2 cellular contexts compared by ENCODE assay signal in the genomic region with DNA sequence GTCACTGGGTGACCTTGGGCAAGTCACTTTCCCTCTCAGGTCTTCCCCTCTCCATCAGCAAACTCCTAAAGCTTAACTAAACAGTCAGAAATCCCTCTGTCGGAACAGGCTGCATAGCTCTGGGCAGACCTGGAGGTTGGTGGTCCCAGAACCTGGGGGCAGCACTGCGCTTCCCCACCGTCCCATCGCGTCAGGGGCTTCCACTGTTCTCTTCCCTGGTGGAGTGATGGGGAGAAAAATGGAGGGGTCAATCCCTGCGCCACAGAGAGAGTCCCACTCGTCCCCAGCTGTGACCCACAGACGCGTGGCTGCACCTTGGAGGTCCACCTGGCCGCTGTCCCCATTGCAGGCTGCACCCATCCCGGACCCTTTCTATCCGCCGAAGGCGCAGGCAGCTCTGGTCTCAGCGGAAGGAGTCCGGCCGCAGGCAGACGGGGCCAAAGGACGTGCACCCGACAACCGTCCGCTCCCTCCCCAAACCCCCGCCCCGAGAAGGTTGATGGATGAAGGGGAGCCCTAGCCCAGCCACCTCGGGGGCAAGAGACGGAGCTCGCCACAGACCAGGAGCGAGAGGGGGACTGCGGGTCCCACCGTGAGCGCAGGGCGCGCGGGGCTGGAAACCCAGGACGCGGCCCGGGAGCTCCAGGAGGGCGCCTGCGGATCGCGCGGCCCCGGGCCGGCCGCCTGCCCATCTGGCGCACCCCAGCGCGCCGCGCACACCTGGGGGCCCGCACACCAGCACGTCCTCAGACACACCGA.
TF ChIP-seq lines count a peak whose summit lies in the region.

No MANE protein-coding gene starts in this region.

TF ChIP-seq in H1, 55 proteins besides CTCF, POLR2A, EP300 and RAD21:
- peak; percentile 75; the same call in 1 of the 2 replicates for TF ChIP-seq KDM1A (IDR thresholded peaks at IDR 0.05; ENCODE audit: borderline replicate concordance, low read length)
- peak; percentile 31 for TF ChIP-seq CTBP2 (IDR thresholded peaks at IDR 0.05; ENCODE audit: borderline replicate concordance, insufficient read depth, insufficient read length, low read length)
- TF ChIP-seq SIRT6 (IDR thresholded peaks at IDR 0.05; ENCODE audit: low read length), result no peak
- TF ChIP-seq NRF1 (IDR thresholded peaks at IDR 0.05; ENCODE audit: low read depth, low read length), result no peak
- TF ChIP-seq KDM4A (IDR thresholded peaks at IDR 0.05; ENCODE audit: low read depth, low read length, severe bottlenecking), result peak; percentile 62
- TF ChIP-seq, protein P1, sequence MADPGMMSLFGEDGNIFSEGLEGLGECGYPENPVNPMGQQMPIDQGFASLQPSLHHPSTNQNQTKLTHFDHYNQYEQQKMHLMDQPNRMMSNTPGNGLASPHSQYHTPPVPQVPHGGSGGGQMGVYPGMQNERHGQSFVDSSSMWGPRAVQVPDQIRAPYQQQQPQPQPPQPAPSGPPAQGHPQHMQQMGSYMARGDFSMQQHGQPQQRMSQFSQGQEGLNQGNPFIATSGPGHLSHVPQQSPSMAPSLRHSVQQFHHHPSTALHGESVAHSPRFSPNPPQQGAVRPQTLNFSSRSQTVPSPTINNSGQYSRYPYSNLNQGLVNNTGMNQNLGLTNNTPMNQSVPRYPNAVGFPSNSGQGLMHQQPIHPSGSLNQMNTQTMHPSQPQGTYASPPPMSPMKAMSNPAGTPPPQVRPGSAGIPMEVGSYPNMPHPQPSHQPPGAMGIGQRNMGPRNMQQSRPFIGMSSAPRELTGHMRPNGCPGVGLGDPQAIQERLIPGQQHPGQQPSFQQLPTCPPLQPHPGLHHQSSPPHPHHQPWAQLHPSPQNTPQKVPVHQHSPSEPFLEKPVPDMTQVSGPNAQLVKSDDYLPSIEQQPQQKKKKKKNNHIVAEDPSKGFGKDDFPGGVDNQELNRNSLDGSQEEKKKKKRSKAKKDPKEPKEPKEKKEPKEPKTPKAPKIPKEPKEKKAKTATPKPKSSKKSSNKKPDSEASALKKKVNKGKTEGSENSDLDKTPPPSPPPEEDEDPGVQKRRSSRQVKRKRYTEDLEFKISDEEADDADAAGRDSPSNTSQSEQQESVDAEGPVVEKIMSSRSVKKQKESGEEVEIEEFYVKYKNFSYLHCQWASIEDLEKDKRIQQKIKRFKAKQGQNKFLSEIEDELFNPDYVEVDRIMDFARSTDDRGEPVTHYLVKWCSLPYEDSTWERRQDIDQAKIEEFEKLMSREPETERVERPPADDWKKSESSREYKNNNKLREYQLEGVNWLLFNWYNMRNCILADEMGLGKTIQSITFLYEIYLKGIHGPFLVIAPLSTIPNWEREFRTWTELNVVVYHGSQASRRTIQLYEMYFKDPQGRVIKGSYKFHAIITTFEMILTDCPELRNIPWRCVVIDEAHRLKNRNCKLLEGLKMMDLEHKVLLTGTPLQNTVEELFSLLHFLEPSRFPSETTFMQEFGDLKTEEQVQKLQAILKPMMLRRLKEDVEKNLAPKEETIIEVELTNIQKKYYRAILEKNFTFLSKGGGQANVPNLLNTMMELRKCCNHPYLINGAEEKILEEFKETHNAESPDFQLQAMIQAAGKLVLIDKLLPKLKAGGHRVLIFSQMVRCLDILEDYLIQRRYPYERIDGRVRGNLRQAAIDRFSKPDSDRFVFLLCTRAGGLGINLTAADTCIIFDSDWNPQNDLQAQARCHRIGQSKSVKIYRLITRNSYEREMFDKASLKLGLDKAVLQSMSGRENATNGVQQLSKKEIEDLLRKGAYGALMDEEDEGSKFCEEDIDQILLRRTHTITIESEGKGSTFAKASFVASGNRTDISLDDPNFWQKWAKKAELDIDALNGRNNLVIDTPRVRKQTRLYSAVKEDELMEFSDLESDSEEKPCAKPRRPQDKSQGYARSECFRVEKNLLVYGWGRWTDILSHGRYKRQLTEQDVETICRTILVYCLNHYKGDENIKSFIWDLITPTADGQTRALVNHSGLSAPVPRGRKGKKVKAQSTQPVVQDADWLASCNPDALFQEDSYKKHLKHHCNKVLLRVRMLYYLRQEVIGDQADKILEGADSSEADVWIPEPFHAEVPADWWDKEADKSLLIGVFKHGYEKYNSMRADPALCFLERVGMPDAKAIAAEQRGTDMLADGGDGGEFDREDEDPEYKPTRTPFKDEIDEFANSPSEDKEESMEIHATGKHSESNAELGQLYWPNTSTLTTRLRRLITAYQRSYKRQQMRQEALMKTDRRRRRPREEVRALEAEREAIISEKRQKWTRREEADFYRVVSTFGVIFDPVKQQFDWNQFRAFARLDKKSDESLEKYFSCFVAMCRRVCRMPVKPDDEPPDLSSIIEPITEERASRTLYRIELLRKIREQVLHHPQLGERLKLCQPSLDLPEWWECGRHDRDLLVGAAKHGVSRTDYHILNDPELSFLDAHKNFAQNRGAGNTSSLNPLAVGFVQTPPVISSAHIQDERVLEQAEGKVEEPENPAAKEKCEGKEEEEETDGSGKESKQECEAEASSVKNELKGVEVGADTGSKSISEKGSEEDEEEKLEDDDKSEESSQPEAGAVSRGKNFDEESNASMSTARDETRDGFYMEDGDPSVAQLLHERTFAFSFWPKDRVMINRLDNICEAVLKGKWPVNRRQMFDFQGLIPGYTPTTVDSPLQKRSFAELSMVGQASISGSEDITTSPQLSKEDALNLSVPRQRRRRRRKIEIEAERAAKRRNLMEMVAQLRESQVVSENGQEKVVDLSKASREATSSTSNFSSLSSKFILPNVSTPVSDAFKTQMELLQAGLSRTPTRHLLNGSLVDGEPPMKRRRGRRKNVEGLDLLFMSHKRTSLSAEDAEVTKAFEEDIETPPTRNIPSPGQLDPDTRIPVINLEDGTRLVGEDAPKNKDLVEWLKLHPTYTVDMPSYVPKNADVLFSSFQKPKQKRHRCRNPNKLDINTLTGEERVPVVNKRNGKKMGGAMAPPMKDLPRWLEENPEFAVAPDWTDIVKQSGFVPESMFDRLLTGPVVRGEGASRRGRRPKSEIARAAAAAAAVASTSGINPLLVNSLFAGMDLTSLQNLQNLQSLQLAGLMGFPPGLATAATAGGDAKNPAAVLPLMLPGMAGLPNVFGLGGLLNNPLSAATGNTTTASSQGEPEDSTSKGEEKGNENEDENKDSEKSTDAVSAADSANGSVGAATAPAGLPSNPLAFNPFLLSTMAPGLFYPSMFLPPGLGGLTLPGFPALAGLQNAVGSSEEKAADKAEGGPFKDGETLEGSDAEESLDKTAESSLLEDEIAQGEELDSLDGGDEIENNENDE (IDR thresholded peaks at IDR 0.05; ENCODE audit: insufficient replicate concordance, low read length), result no peak
- TF ChIP-seq RNF2 (IDR thresholded peaks at IDR 0.05; ENCODE audit: borderline replicate concordance, low read depth, low read length, missing control alignments, poor library complexity, severe bottlenecking), result peak; percentile 46
- TF ChIP-seq SUZ12 (IDR thresholded peaks at IDR 0.05; ENCODE audit: low read length), result peak; percentile 89
- TF ChIP-seq EZH2 (IDR thresholded peaks at IDR 0.05; ENCODE audit: low read depth, low read length, severe bottlenecking), result peak; percentile 71

TF ChIP-seq in neural cell, 6 proteins besides CTCF, POLR2A, EP300 and RAD21:
- TF ChIP-seq POLR2AphosphoS5 (IDR thresholded peaks at IDR 0.05) (no peak), SMC3 (conservative IDR thresholded peaks at IDR 0.05; ENCODE audit: poor library complexity) (no peak), EZH2 (IDR thresholded peaks at IDR 0.05; ENCODE audit: borderline replicate concordance, insufficient read depth, low read length, poor library complexity, severe bottlenecking) (peak; percentile 78), TAF1 (IDR thresholded peaks at IDR 0.05; ENCODE audit: low read depth) (no peak)
TF ChIP-seq in neural cell: peak in this region for 1.
